10 cellular contexts compared by ENCODE assay signal in the genomic region with DNA sequence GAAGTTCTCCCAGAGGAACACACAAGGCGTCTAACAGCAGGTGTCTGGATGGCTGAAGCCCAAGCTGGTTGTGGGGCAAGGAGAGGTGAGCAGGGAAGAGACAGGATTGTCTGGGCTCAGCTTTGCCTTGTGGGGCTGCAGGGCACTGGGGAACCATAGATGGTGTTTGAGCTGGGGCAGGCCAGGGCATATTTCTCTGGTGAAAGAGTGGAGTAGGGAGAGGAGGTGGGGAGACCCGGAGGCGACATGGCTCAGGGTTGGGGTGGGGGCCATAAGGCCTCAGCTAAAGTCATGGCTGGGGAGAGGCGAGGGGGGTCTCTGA. TPM values are rescaled to one million over a fixed set of nuclear protein-coding genes. Genes with fewer than 3 reads are reported as not detected.
DNase-seq lines count a peak whose midpoint lies in the region; ATAC-seq and TF ChIP-seq lines count a peak whose summit lies in the region.
"Had no signal": no experiment of that assay in that cellular context is flagged by ENCODE, and none has a peak within 500 bp of the region (broad histone marks: within the 10 kb centered on the region; RNA-seq: fewer than 3 reads in every experiment).

No MANE protein-coding gene starts in this region.

- peak overlapping the region; percentile 3 for H3K4me3 ChIP-seq in kidney epithelial cell (ENCODE audit: low read depth, low read length)
- no peak overlapping the region for H3K4me3 ChIP-seq in CD8-positive, alpha-beta T cell (ENCODE audit: low read depth, low read length)

- CTCF ChIA-PET in activated CD4-positive, alpha-beta memory T cell treated with anti-CD3 and anti-CD28 coated beads for 36 hours (lab: Charles Lee) = interaction anchor here (0.6 kb wide), 1 partner anchor 31 kb away, joined by 4 read pairs; no protein-coding TSS in a partner anchor
- CTCF ChIA-PET in Calu3 (lab: Charles Lee) = no interaction called here
- CTCF ChIA-PET in CD8-positive, alpha-beta T cell (lab: Charles Lee) = interaction anchor here (0.7 kb wide), 1 partner anchor 153 kb away, joined by 4 read pairs; no protein-coding TSS in a partner anchor

- no peak for DNase-seq in activated naive CD8-positive, alpha-beta T cell treated with anti-CD3 and anti-CD28 coated beads for 36 hours
- no peak for DNase-seq in activated CD4-positive, alpha-beta memory T cell treated with anti-CD3 and anti-CD28 coated beads for 36 hours
- DNase-seq in kidney epithelial cell (ENCODE audit: low read depth) = no peak
- DNase-seq in stimulated activated naive CD8-positive, alpha-beta T cell treated with anti-CD3 and anti-CD28 coated beads, Interleukin-15, amount 100 ng/mL, for 72 hours = no peak
- no peak for DNase-seq in Calu3
- DNase-seq in CD8-positive, alpha-beta T cell = no peak
- DNase-seq: occipital lobe had no signal

- no peak overlapping the region for H3K27ac Mint-ChIP-seq in activated naive CD8-positive, alpha-beta T cell
- no peak overlapping the region for H3K27ac Mint-ChIP-seq in activated naive CD8-positive, alpha-beta T cell treated with anti-CD3 and anti-CD28 coated beads for 36 hours
- H3K27ac Mint-ChIP-seq in activated CD4-positive, alpha-beta memory T cell treated with anti-CD3 and anti-CD28 coated beads for 36 hours = no peak overlapping the region
- H3K27ac Mint-ChIP-seq in stimulated activated naive CD8-positive, alpha-beta T cell treated with anti-CD3 and anti-CD28 coated beads, Interleukin-15, amount 100 ng/mL, for 72 hours = peak overlapping the region in 1 of 2 donors; percentile 27
- no peak overlapping the region for H3K27ac Mint-ChIP-seq in Calu3 (ENCODE audit: unreplicated experiment)
- H3K27ac Mint-ChIP-seq in CD8-positive, alpha-beta T cell = no peak overlapping the region

- POLR2A ChIA-PET in activated CD4-positive, alpha-beta memory T cell treated with anti-CD3 and anti-CD28 coated beads for 36 hours (lab: Charles Lee) = interaction anchor here (1.0 kb wide), 1 partner anchor 362 kb away, joined by 3 read pairs; no protein-coding TSS in a partner anchor
- POLR2A ChIA-PET in CD8-positive, alpha-beta T cell (lab: Charles Lee) = no interaction called here

- H3K27ac ChIP-seq in CD8-positive, alpha-beta T cell (ENCODE audit: low read depth, low read length) = no peak overlapping the region

- H3K4me3 Mint-ChIP-seq in activated naive CD8-positive, alpha-beta T cell = peak overlapping the region; percentile 38
- no peak overlapping the region for H3K4me3 Mint-ChIP-seq in activated naive CD8-positive, alpha-beta T cell treated with anti-CD3 and anti-CD28 coated beads for 36 hours
- peak overlapping the region; percentile 16 for H3K4me3 Mint-ChIP-seq in activated CD4-positive, alpha-beta memory T cell treated with anti-CD3 and anti-CD28 coated beads for 36 hours
- H3K4me3 Mint-ChIP-seq in stimulated activated naive CD8-positive, alpha-beta T cell treated with anti-CD3 and anti-CD28 coated beads, Interleukin-15, amount 100 ng/mL, for 72 hours = peak overlapping the region; percentile 35 to 56
- H3K4me3 Mint-ChIP-seq in Calu3 (ENCODE audit: low read depth, unreplicated experiment) = no peak overlapping the region
- H3K4me3 Mint-ChIP-seq in CD8-positive, alpha-beta T cell = no peak overlapping the region

- H3K4me1 Mint-ChIP-seq in activated naive CD8-positive, alpha-beta T cell (ENCODE audit: low read depth) = peaks cover 10% of the 10 kb centered on the region
- H3K4me1 Mint-ChIP-seq in activated naive CD8-positive, alpha-beta T cell treated with anti-CD3 and anti-CD28 coated beads for 36 hours = no peaks in the 10 kb centered on the region
- H3K4me1 Mint-ChIP-seq in activated CD4-positive, alpha-beta memory T cell treated with anti-CD3 and anti-CD28 coated beads for 36 hours (ENCODE audit: low read depth) = peaks cover 8% of the 10 kb centered on the region
- H3K4me1 Mint-ChIP-seq in stimulated activated naive CD8-positive, alpha-beta T cell treated with anti-CD3 and anti-CD28 coated beads, Interleukin-15, amount 100 ng/mL, for 72 hours = peaks cover 16% of the 10 kb centered on the region
- no peaks in the 10 kb centered on the region for H3K4me1 Mint-ChIP-seq in Calu3 (ENCODE audit: low read depth, unreplicated experiment)
- peaks cover 9% of the 10 kb centered on the region for H3K4me1 Mint-ChIP-seq in CD8-positive, alpha-beta T cell (ENCODE audit: low read depth)

- intact Hi-C loops in activated CD4-positive, alpha-beta memory T cell treated with anti-CD3 and anti-CD28 coated beads for 36 hours (cut with micrococcal nuclease) = no loop called here
- intact Hi-C loops in Calu3 (cut with micrococcal nuclease; ENCODE audit: unreplicated experiment) = no loop called here
- intact Hi-C loops in CD8-positive, alpha-beta T cell (cut with DNase I, micrococcal nuclease) = loop anchor here (1.0 kb wide), 1 partner anchor 23 kb away; no protein-coding TSS in a partner anchor

- H3K36me3 Mint-ChIP-seq in activated naive CD8-positive, alpha-beta T cell = no peaks in the 10 kb centered on the region
- H3K36me3 Mint-ChIP-seq in activated naive CD8-positive, alpha-beta T cell treated with anti-CD3 and anti-CD28 coated beads for 36 hours = no peaks in the 10 kb centered on the region
- no peaks in the 10 kb centered on the region for H3K36me3 Mint-ChIP-seq in activated CD4-positive, alpha-beta memory T cell treated with anti-CD3 and anti-CD28 coated beads for 36 hours
- peaks cover 5% of the 10 kb centered on the region for H3K36me3 Mint-ChIP-seq in Calu3 (ENCODE audit: insufficient read depth, unreplicated experiment)
- no peaks in the 10 kb centered on the region for H3K36me3 Mint-ChIP-seq in CD8-positive, alpha-beta T cell

- no peak for ATAC-seq in stimulated activated naive CD8-positive, alpha-beta T cell treated with anti-CD3 and anti-CD28 coated beads, Interleukin-15, amount 100 ng/mL, for 72 hours
- ATAC-seq in GM21737 (IDR thresholded peaks at IDR 0.05; ENCODE audit: unreplicated experiment) = no peak
- ATAC-seq in CD8-positive, alpha-beta T cell = no peak

- H3K27me3 Mint-ChIP-seq in activated naive CD8-positive, alpha-beta T cell = peaks cover 5% of the 10 kb centered on the region
- H3K27me3 Mint-ChIP-seq in activated naive CD8-positive, alpha-beta T cell treated with anti-CD3 and anti-CD28 coated beads for 36 hours = peaks cover 60% of the 10 kb centered on the region
- peaks cover 7% of the 10 kb centered on the region for H3K27me3 Mint-ChIP-seq in activated CD4-positive, alpha-beta memory T cell treated with anti-CD3 and anti-CD28 coated beads for 36 hours
- H3K27me3 Mint-ChIP-seq in stimulated activated naive CD8-positive, alpha-beta T cell treated with anti-CD3 and anti-CD28 coated beads, Interleukin-15, amount 100 ng/mL, for 72 hours = peaks cover 41% of the 10 kb centered on the region
- H3K27me3 Mint-ChIP-seq in Calu3 (ENCODE audit: unreplicated experiment) = peaks cover 31% of the 10 kb centered on the region
- H3K27me3 Mint-ChIP-seq in CD8-positive, alpha-beta T cell (ENCODE audit: low read depth) = peaks cover 32% of the 10 kb centered on the region

- no peaks in the 10 kb centered on the region for H3K9me3 Mint-ChIP-seq in activated naive CD8-positive, alpha-beta T cell (ENCODE audit: low read depth)
- H3K9me3 Mint-ChIP-seq in activated naive CD8-positive, alpha-beta T cell treated with anti-CD3 and anti-CD28 coated beads for 36 hours = no peaks in the 10 kb centered on the region
- no peaks in the 10 kb centered on the region for H3K9me3 Mint-ChIP-seq in activated CD4-positive, alpha-beta memory T cell treated with anti-CD3 and anti-CD28 coated beads for 36 hours
- H3K9me3 Mint-ChIP-seq in stimulated activated naive CD8-positive, alpha-beta T cell treated with anti-CD3 and anti-CD28 coated beads, Interleukin-15, amount 100 ng/mL, for 72 hours = no peaks in the 10 kb centered on the region
- no peaks in the 10 kb centered on the region for H3K9me3 Mint-ChIP-seq in Calu3 (ENCODE audit: low read depth, unreplicated experiment)
- H3K9me3 Mint-ChIP-seq in CD8-positive, alpha-beta T cell = no peaks in the 10 kb centered on the region

- H3K9me3 ChIP-seq in CD8-positive, alpha-beta T cell (ENCODE audit: low read length) = no peaks in the 10 kb centered on the region

- H3K27me3 ChIP-seq in kidney epithelial cell (ENCODE audit: control insufficient read depth, insufficient read depth, low read length) = peaks cover 7% of the 10 kb centered on the region
- H3K27me3 ChIP-seq in CD8-positive, alpha-beta T cell (ENCODE audit: insufficient read depth, low read length) = no peaks in the 10 kb centered on the region

- TF ChIP-seq CTCF in kidney epithelial cell (IDR thresholded peaks at IDR 0.05; ENCODE audit: insufficient read depth, low read length, poor library complexity, severe bottlenecking) (no peak), Calu3 (IDR thresholded peaks at IDR 0.05; ENCODE audit: unreplicated experiment) (no peak)
- no peak for TF ChIP-seq CTCF in CD8-positive, alpha-beta T cell (IDR thresholded peaks at IDR 0.05)

- H3K36me3 ChIP-seq in kidney epithelial cell (ENCODE audit: control insufficient read depth, insufficient read depth, low read length) = no peaks in the 10 kb centered on the region
- no peaks in the 10 kb centered on the region for H3K36me3 ChIP-seq in CD8-positive, alpha-beta T cell (ENCODE audit: insufficient read depth, low read length)

- no TSS peak for BruUV-seq in Calu3 (replicated peaks; lab: Mats Ljungman, UMichigan)

- H3K4me1 ChIP-seq in CD8-positive, alpha-beta T cell (ENCODE audit: insufficient read depth, low read length) = peaks cover 8% of the 10 kb centered on the region

RNA-seq across cellular contexts. Expression of gene PALM, which starts 5.4 kb away (rescaled TPM):
- total RNA-seq in activated naive CD8-positive, alpha-beta T cell treated with anti-CD3 and anti-CD28 coated beads for 36 hours = not detected
- under 1 TPM in 1 of 2 experiments, not detected in 1; 0.17 TPM for total RNA-seq in activated CD4-positive, alpha-beta memory T cell treated with anti-CD3 and anti-CD28 coated beads for 36 hours
- 42.8 and 49.8 TPM in 2 replicates for total RNA-seq in kidney epithelial cell
- 0.56 and 0.83 TPM in 2 replicates for total RNA-seq in Calu3 (2022)
- not detected for total RNA-seq in CD8-positive, alpha-beta T cell

RNA-seq across cellular contexts. Expression of gene PRSS57, which starts 8.0 kb away (rescaled TPM):
- total RNA-seq in activated naive CD8-positive, alpha-beta T cell treated with anti-CD3 and anti-CD28 coated beads for 36 hours = not detected
- total RNA-seq in activated CD4-positive, alpha-beta memory T cell treated with anti-CD3 and anti-CD28 coated beads for 36 hours = not detected
- total RNA-seq in kidney epithelial cell = not detected in 2 replicates
- total RNA-seq in Calu3 (2022) = not detected in 2 replicates
- not detected for total RNA-seq in CD8-positive, alpha-beta T cell
- total RNA-seq: occipital lobe, subcutaneous adipose tissue had no signal

RNA-seq across cellular contexts. Expression of gene FSTL3, which starts 27.1 kb away (rescaled TPM):
- total RNA-seq in activated naive CD8-positive, alpha-beta T cell treated with anti-CD3 and anti-CD28 coated beads for 36 hours = 1 to 10 TPM; 6.2 to 6.5 TPM
- total RNA-seq in activated CD4-positive, alpha-beta memory T cell treated with anti-CD3 and anti-CD28 coated beads for 36 hours = 1 to 10 TPM; 5.7 to 6.0 TPM
- total RNA-seq in kidney epithelial cell (378 and 504 TPM in 2 replicates), Calu3 (2022) (6.9 and 7.1 TPM in 2 replicates)
- 1 to 10 TPM; 1.8 to 2.4 TPM for total RNA-seq in CD8-positive, alpha-beta T cell

RNA-seq across cellular contexts. Expression of gene RNF126, which starts 40.3 kb away (rescaled TPM):
- 100 to 1,000 TPM; 106 to 108 TPM for total RNA-seq in activated naive CD8-positive, alpha-beta T cell treated with anti-CD3 and anti-CD28 coated beads for 36 hours
- total RNA-seq in activated CD4-positive, alpha-beta memory T cell treated with anti-CD3 and anti-CD28 coated beads for 36 hours = 10 to 100 TPM; 84.4 to 89.7 TPM
- total RNA-seq in kidney epithelial cell = 77.6 and 107 TPM in 2 replicates
- total RNA-seq in Calu3 (2022) = 44.8 and 46.4 TPM in 2 replicates
- total RNA-seq in CD8-positive, alpha-beta T cell = 100 to 1,000 TPM in 1 of 2 experiments, 10 to 100 TPM in 1; 99.7 to 107 TPM

RNA-seq across cellular contexts. Expression of gene MISP, which starts 47.6 kb away (rescaled TPM):
- total RNA-seq in activated naive CD8-positive, alpha-beta T cell treated with anti-CD3 and anti-CD28 coated beads for 36 hours = under 1 TPM in 1 of 2 experiments, not detected in 1; 0.10 TPM
- not detected for total RNA-seq in activated CD4-positive, alpha-beta memory T cell treated with anti-CD3 and anti-CD28 coated beads for 36 hours
- total RNA-seq in kidney epithelial cell (45.6 and 52.4 TPM in 2 replicates), Calu3 (2022) (73.9 and 90.5 TPM in 2 replicates)
- not detected for total RNA-seq in CD8-positive, alpha-beta T cell
- total RNA-seq: occipital lobe, subcutaneous adipose tissue had no signal

Comparison
In these comparisons a context has a peak if more than half of its experiments do, and no peak if none do; other contexts are left out.
1. H3K4me3 Mint-ChIP-seq: peak in activated naive CD8-positive, alpha-beta T cell (single experiment), activated CD4-positive, alpha-beta memory T cell treated with anti-CD3 and anti-CD28 coated beads for 36 hours (single experiment) and stimulated activated naive CD8-positive, alpha-beta T cell treated with anti-CD3 and anti-CD28 coated beads, Interleukin-15, amount 100 ng/mL, for 72 hours (2 of 2); none in activated naive CD8-positive, alpha-beta T cell treated with anti-CD3 and anti-CD28 coated beads for 36 hours (single experiment), Calu3 (single experiment) and CD8-positive, alpha-beta T cell (single experiment).
2. RNA of gene PALM, which starts 5.4 kb away (total RNA-seq): 42.8 to 49.8 TPM in kidney epithelial cell; 0.56 to 0.83 TPM in Calu3, 0.17 TPM in activated CD4-positive, alpha-beta memory T cell treated with anti-CD3 and anti-CD28 coated beads for 36 hours, not detected in activated naive CD8-positive, alpha-beta T cell treated with anti-CD3 and anti-CD28 coated beads for 36 hours and not detected in CD8-positive, alpha-beta T cell; every median in the first group is over 10 times any median in the second.
3. RNA of gene FSTL3, which starts 27.1 kb away (total RNA-seq): 378 to 504 TPM in kidney epithelial cell; 6.9 to 7.1 TPM in Calu3, 6.2 to 6.5 TPM in activated naive CD8-positive, alpha-beta T cell treated with anti-CD3 and anti-CD28 coated beads for 36 hours, 5.7 to 6.0 TPM in activated CD4-positive, alpha-beta memory T cell treated with anti-CD3 and anti-CD28 coated beads for 36 hours and 1.8 to 2.4 TPM in CD8-positive, alpha-beta T cell; every median in the first group is over 10 times any median in the second.
4. intact Hi-C loops: an anchor here in CD8-positive, alpha-beta T cell (1.0 kb wide); none called in activated CD4-positive, alpha-beta memory T cell treated with anti-CD3 and anti-CD28 coated beads for 36 hours and Calu3.